In genomic region chr11:10058356-10058755, GRCh38 we compare ENCODE assay signal across 1 cellular context.
TF ChIP-seq lines count a peak whose summit lies in the region.

No MANE protein-coding gene starts in this region.

TF ChIP-seq in A549, 52 proteins besides CTCF, POLR2A, EP300 and RAD21 (continued from another document):
- TF ChIP-seq ELK1 (IDR thresholded peaks at IDR 0.05; ENCODE audit: low read depth, low read length) = no peak
- no peak for TF ChIP-seq ATOH8 (CRISPR knock-in tag; IDR thresholded peaks at IDR 0.05; ENCODE audit: low read depth)
- TF ChIP-seq KDM1A (IDR thresholded peaks at IDR 0.05; ENCODE audit: low read depth) = no peak
